ENCODE assay signal across 13 cellular contexts in genomic region chr13:27086599-27087265, GRCh38.
"Had no signal": no experiment of that assay in that cellular context is flagged by ENCODE, and none has a peak within 500 bp of the region (broad histone marks: within the 10 kb centered on the region; RNA-seq: fewer than 3 reads in every experiment).

No MANE protein-coding gene starts in this region.

- H3K27me3 ChIP-seq: heart right ventricle, left lung, SJCRH30, tibial nerve had no signal

- ATAC-seq: heart right ventricle, left lung had no signal

- DNase-seq: activated CD4-positive, alpha-beta T cell treated with anti-CD3 and anti-CD28 coated beads, Interleukin-2, amount 10 ng/mL, durations not matched to agents 7 days and 5 days; activated naive CD8-positive, alpha-beta T cell treated with anti-CD3 and anti-CD28 coated beads, Interleukin-2, amount 10 ng/mL, durations not matched to agents 7 days and 5 days; aorta; heart right ventricle; islet precursor cell; left lung; SJCRH30; stimulated activated CD4-positive, alpha-beta T cell treated with anti-CD3 and anti-CD28 coated beads, Interleukin-15, amount 100 ng/mL, for 24 hours; stimulated activated CD4-positive, alpha-beta T cell treated with anti-CD3 and anti-CD28 coated beads, Interleukin-4, amount 100 ng/mL, for 24 hours; T1000; WERI-Rb-1 had no signal

- H3K27ac ChIP-seq: heart right ventricle, left lung, SJCRH30, tibial nerve, WERI-Rb-1 had no signal

- H3K27me3 Mint-ChIP-seq: activated CD4-positive, alpha-beta T cell treated with anti-CD3 and anti-CD28 coated beads, Interleukin-2, amount 10 ng/mL, durations not matched to agents 7 days and 5 days; activated naive CD8-positive, alpha-beta T cell treated with anti-CD3 and anti-CD28 coated beads, Interleukin-2, amount 10 ng/mL, durations not matched to agents 7 days and 5 days had no signal

- H3K4me3 ChIP-seq: heart right ventricle, left lung, SJCRH30, tibial nerve had no signal

- H3K4me1 ChIP-seq: heart right ventricle, left lung, SJCRH30, tibial nerve had no signal

- H3K9me3 Mint-ChIP-seq: activated CD4-positive, alpha-beta T cell treated with anti-CD3 and anti-CD28 coated beads, Interleukin-2, amount 10 ng/mL, durations not matched to agents 7 days and 5 days; activated naive CD8-positive, alpha-beta T cell treated with anti-CD3 and anti-CD28 coated beads, Interleukin-2, amount 10 ng/mL, durations not matched to agents 7 days and 5 days; neural crest cell had no signal

- H3K4me3 Mint-ChIP-seq: activated CD4-positive, alpha-beta T cell treated with anti-CD3 and anti-CD28 coated beads, Interleukin-2, amount 10 ng/mL, durations not matched to agents 7 days and 5 days; activated naive CD8-positive, alpha-beta T cell treated with anti-CD3 and anti-CD28 coated beads, Interleukin-2, amount 10 ng/mL, durations not matched to agents 7 days and 5 days; neural crest cell had no signal

- H3K9me3 ChIP-seq: heart right ventricle, left lung, SJCRH30, tibial nerve had no signal
